Comparison of ENCODE assay signal across 20 cellular contexts in genomic region chr16:19881028-19881427, GRCh38.
"Had no signal": no experiment of that assay in that cellular context is flagged by ENCODE, and none has a peak within 500 bp of the region (broad histone marks: within the 10 kb centered on the region; RNA-seq: fewer than 3 reads in every experiment).

No MANE protein-coding gene starts in this region.

- H3K9me3 Mint-ChIP-seq: activated CD4-positive, alpha-beta memory T cell treated with anti-CD3 and anti-CD28 coated beads, Interleukin-2, amount 10 ng/mL, durations not matched to agents 7 days and 5 days; activated naive CD4-positive, alpha-beta T cell treated with anti-CD3 and anti-CD28 coated beads, Interleukin-2, amount 50 U/mL, for 24 hours; activated T-cell treated with anti-CD3 and anti-CD28 coated beads, Interleukin-2, amount 50 U/mL, for 4 hours; stimulated activated memory B cell treated with anti-CD40 and anti-IgM and Interleukin-4, amounts not matched to agents 10 μg/mL and 1 μg/mL and 100 μg/mL, for 72 hours; T-cell had no signal

- H3K36me3 ChIP-seq: adrenal gland, pancreas, vagina had no signal

- H3K9me3 ChIP-seq: adrenal gland, pancreas, tibial nerve, vagina had no signal

- H3K27ac Mint-ChIP-seq: activated CD4-positive, alpha-beta memory T cell treated with anti-CD3 and anti-CD28 coated beads, Interleukin-2, amount 10 ng/mL, durations not matched to agents 7 days and 5 days; activated naive CD4-positive, alpha-beta T cell treated with anti-CD3 and anti-CD28 coated beads, Interleukin-2, amount 50 U/mL, for 24 hours; stimulated activated memory B cell treated with anti-CD40 and anti-IgM and Interleukin-4, amounts not matched to agents 10 μg/mL and 1 μg/mL and 100 μg/mL, for 72 hours; T-cell had no signal

- H3K27me3 Mint-ChIP-seq: activated naive CD4-positive, alpha-beta T cell treated with anti-CD3 and anti-CD28 coated beads, Interleukin-2, amount 50 U/mL, for 24 hours had no signal

- H3K4me3 Mint-ChIP-seq: activated CD4-positive, alpha-beta memory T cell treated with anti-CD3 and anti-CD28 coated beads, Interleukin-2, amount 10 ng/mL, durations not matched to agents 7 days and 5 days; activated naive CD4-positive, alpha-beta T cell treated with anti-CD3 and anti-CD28 coated beads, Interleukin-2, amount 50 U/mL, for 24 hours; activated T-cell treated with anti-CD3 and anti-CD28 coated beads, Interleukin-2, amount 50 U/mL, for 4 hours; stimulated activated memory B cell treated with anti-CD40 and anti-IgM and Interleukin-4, amounts not matched to agents 10 μg/mL and 1 μg/mL and 100 μg/mL, for 72 hours; T-cell had no signal

- H3K27ac ChIP-seq: adrenal gland, coronary artery, pancreas, vagina, VCaP had no signal

- H3K36me3 Mint-ChIP-seq: activated naive CD4-positive, alpha-beta T cell treated with anti-CD3 and anti-CD28 coated beads, Interleukin-2, amount 50 U/mL, for 24 hours; stimulated activated memory B cell treated with anti-CD40 and anti-IgM and Interleukin-4, amounts not matched to agents 10 μg/mL and 1 μg/mL and 100 μg/mL, for 72 hours; T-cell had no signal

- ATAC-seq: activated T-cell treated with anti-CD3 and anti-CD28 coated beads, Interleukin-2, amount 50 U/mL, for 4 hours; left colon; pancreas; stimulated activated memory B cell treated with anti-CD40 and anti-IgM and Interleukin-4, amounts not matched to agents 10 μg/mL and 1 μg/mL and 100 μg/mL, for 72 hours; T-cell had no signal

- DNase-seq: activated CD4-positive, alpha-beta memory T cell treated with anti-CD3 and anti-CD28 coated beads, Interleukin-2, amount 10 ng/mL, durations not matched to agents 7 days and 5 days; activated effector memory CD4-positive, alpha-beta T cell treated with anti-CD3 and anti-CD28 coated beads, Interleukin-2, amount 50 U/mL, for 16 hours; activated T-cell treated with anti-CD3 and anti-CD28 coated beads, Interleukin-2, amount 50 U/mL, for 4 hours; adrenal gland; central memory CD4-positive, alpha-beta T cell; effector CD8-positive, alpha-beta T cell; foreskin fibroblast; glutamatergic neuron; left colon; midbrain; pancreas; retina; T-cell had no signal

- H3K27me3 ChIP-seq: adrenal gland, pancreas, vagina had no signal

- H3K4me3 ChIP-seq: adrenal gland, coronary artery, lung, pancreas, tibial nerve, vagina had no signal
